1 cellular context compared by ENCODE assay signal in genomic region chr1:37622131-37622530, GRCh38.
TF ChIP-seq lines count a peak whose summit lies in the region.

No MANE protein-coding gene starts in this region.

TF ChIP-seq in GM23338, 12 proteins besides CTCF, POLR2A, EP300 and RAD21:
- no peak for TF ChIP-seq EZH2phosphoT487 (IDR thresholded peaks at IDR 0.05; ENCODE audit: unreplicated experiment)
- TF ChIP-seq ZNF462 (CRISPR knock-in tag; IDR thresholded peaks at IDR 0.05): no peak
- TF ChIP-seq ETS1 (IDR thresholded peaks at IDR 0.05): no peak
- TF ChIP-seq ZNF331 (CRISPR knock-in tag; IDR thresholded peaks at IDR 0.05; ENCODE audit: low read depth): no peak
- TF ChIP-seq NANOG (IDR thresholded peaks at IDR 0.05; ENCODE audit: borderline replicate concordance): no peak
- no peak for TF ChIP-seq ZNF114 (CRISPR knock-in tag; IDR thresholded peaks at IDR 0.05)
- TF ChIP-seq EZH2 (IDR thresholded peaks at IDR 0.05; ENCODE audit: low read depth, unreplicated experiment): no peak
- TF ChIP-seq CREB1 (CRISPR knock-in tag; IDR thresholded peaks at IDR 0.05; ENCODE audit: low read depth): no peak
- no peak for TF ChIP-seq REST (IDR thresholded peaks at IDR 0.05; ENCODE audit: unreplicated experiment)
- TF ChIP-seq STAT1 (IDR thresholded peaks at IDR 0.05; ENCODE audit: unreplicated experiment): no peak
- no peak for TF ChIP-seq JUNB (IDR thresholded peaks at IDR 0.05; ENCODE audit: unreplicated experiment)
- no peak for TF ChIP-seq POLR2AphosphoS5 (IDR thresholded peaks at IDR 0.05; ENCODE audit: low read depth)
